In genomic region chr4:98994474-98995182, GRCh38 we compare ENCODE assay signal across 8 cellular contexts. TPM values are rescaled to one million over a fixed set of nuclear protein-coding genes. Genes with fewer than 3 reads are reported as not detected.
DNase-seq lines count a peak whose midpoint lies in the region; ATAC-seq and TF ChIP-seq lines count a peak whose summit lies in the region.

No MANE protein-coding gene starts in this region.

- H4K8ac ChIP-seq in mesenchymal stem cell (ENCODE audit: low read length), result no peak overlapping the region

- no peaks in the 10 kb centered on the region for H3K27me3 ChIP-seq in BJ (ENCODE audit: control insufficient read depth, insufficient read depth, low read length)
- H3K27me3 ChIP-seq in mesenchymal stem cell (ENCODE audit: control insufficient read depth in 1 of 2, insufficient read depth in 1 of 2, low read length in 2 of 2), result no peaks in the 10 kb centered on the region

- H3K23ac ChIP-seq in mesenchymal stem cell (ENCODE audit: low read length in 2 of 2), result peak overlapping the region in 1 of 2 experiments; percentile 88

- no peak overlapping the region for H2BK15ac ChIP-seq in mesenchymal stem cell (ENCODE audit: low read depth, poor library complexity, severe bottlenecking)

- H2AFZ ChIP-seq in mesenchymal stem cell (ENCODE audit: low read depth, low read length), result peak overlapping the region; percentile 81

- no peak overlapping the region for H2BK120ac ChIP-seq in mesenchymal stem cell (ENCODE audit: low read depth, low read length)

- H3K27ac ChIP-seq in mesenchymal stem cell (ENCODE audit: low read length, poor library complexity, severe bottlenecking), result peak overlapping the region; percentile 89

- H2BK5ac ChIP-seq in mesenchymal stem cell (ENCODE audit: low read depth, low read length, poor library complexity, severe bottlenecking), result peak overlapping the region; percentile 22

- H3K36me3 ChIP-seq in BJ (ENCODE audit: control insufficient read depth, insufficient read depth, low read length) (no peaks in the 10 kb centered on the region), mesenchymal stem cell (ENCODE audit: control insufficient read depth in 1 of 2, insufficient read depth in 2 of 2, low read depth in 1 of 2, low read length in 2 of 2) (no peaks in the 10 kb centered on the region)

- no peak for TF ChIP-seq CTCF in BJ (IDR thresholded peaks at IDR 0.05; ENCODE audit: insufficient read depth, low read depth, low read length)

- H3K4me3 ChIP-seq in BJ (ENCODE audit: low read depth, low read length) (peak overlapping the region; percentile 56), mesenchymal stem cell (ENCODE audit: insufficient read depth in 1 of 2, low read depth in 1 of 2, low read length in 2 of 2) (peak overlapping the region; percentile 54 to 91)
- peak overlapping the region; percentile 64 for H3K4me3 ChIP-seq in Jurkat, Clone E6-1 (ENCODE audit: low read length)

- H3K79me1 ChIP-seq in mesenchymal stem cell (replicated peaks; ENCODE audit: low read length, poor library complexity, severe bottlenecking), result peaks cover 4% of the 10 kb centered on the region

- H4K91ac ChIP-seq in mesenchymal stem cell (ENCODE audit: low read length), result no peak overlapping the region

- ATAC-seq in HG02623 (IDR thresholded peaks at IDR 0.05; ENCODE audit: unreplicated experiment) (no peak), HG02678 (IDR thresholded peaks at IDR 0.05; ENCODE audit: unreplicated experiment) (no peak)

- POLR2A ChIA-PET in BJ (lab: Charles Lee), result interaction anchor here (0.6 kb wide), 2 partner anchors 94 to 409 kb away, joined by 3 to 4 read pairs; no protein-coding TSS in a partner anchor

- CTCF ChIA-PET in BJ (lab: Yijun Ruan, JAX), result interaction anchor here (0.6 to 5.6 kb wide), 17 partner anchors 8 to 409 kb away, joined by 3 to 46 read pairs (median 3); partner anchors contain the start of genes ADH5 and EIF4E

- peak overlapping the region in 1 of 2 experiments; percentile 76 for H3K18ac ChIP-seq in mesenchymal stem cell (ENCODE audit: low read depth in 1 of 2, low read length in 2 of 2)

- peak overlapping the region; percentile 64 for H3K4me2 ChIP-seq in mesenchymal stem cell (ENCODE audit: low read length, poor library complexity, severe bottlenecking)

- peak overlapping the region; percentile 95 for H3K9ac ChIP-seq in mesenchymal stem cell (ENCODE audit: low read length)

- in situ Hi-C loops in T47D (cut with HindIII; ENCODE audit: low pct_unique_long_range_greater_than_20kb, low sequenced_read_pairs), result no loop called here

- H3K4me1 ChIP-seq in mesenchymal stem cell (ENCODE audit: control insufficient read depth, insufficient read depth, low read depth, low read length), result peaks cover 5% of the 10 kb centered on the region

- peak overlapping the region in 1 of 2 experiments; percentile 72 for H2BK12ac ChIP-seq in mesenchymal stem cell (ENCODE audit: low read length in 2 of 2)

- H2AK5ac ChIP-seq in mesenchymal stem cell (ENCODE audit: low read length, severe bottlenecking), result no peak overlapping the region

- no peak for DNase-seq in BJ (ENCODE audit: low read depth)
- DNase-seq in Jurkat, Clone E6-1 (ENCODE audit: low read depth, low spot score), result no peak
- peak; percentile 8 to 9 for DNase-seq in T47D (ENCODE audit: low read depth in 1 of 2, low spot score in 1 of 2)
- no peak for DNase-seq in mesenchymal stem cell
- no peak for DNase-seq in NAMALWA (ENCODE audit: low spot score)
- DNase-seq in stimulated activated naive CD4-positive, alpha-beta T cell treated with Interleukin-2 at 50 U/mL for 16 hours (lab: John Stamatoyannopoulos, UW), result no peak

- H3K14ac ChIP-seq in mesenchymal stem cell (ENCODE audit: low read length in 2 of 2), result peak overlapping the region in 1 of 2 experiments; percentile 70

- peak overlapping the region in 1 of 2 experiments; percentile 60 for H3K4ac ChIP-seq in mesenchymal stem cell (ENCODE audit: low read depth in 1 of 2, low read length in 2 of 2)

- no peaks in the 10 kb centered on the region for H3K9me3 ChIP-seq in mesenchymal stem cell (ENCODE audit: control insufficient read depth, low read length)

- WGBS in mesenchymal stem cell, result 52% methylated on average over 14 of the region's 17 CpGs

RNA-seq across cellular contexts. Expression of gene METAP1, which starts 0.9 kb away (rescaled TPM):
- polyA plus RNA-seq in BJ (2011; rRNA removed), result 50.2 and 54.1 TPM in 2 replicates
- polyA minus RNA-seq in BJ (2011; rRNA and poly(A)+ RNA removed), result 27.2 and 37.2 TPM in 2 replicates
- polyA plus RNA-seq in Jurkat, Clone E6-1 (2012; ENCODE audit: insufficient read depth, insufficient read length), result 69.1 TPM
- 24.9 TPM for polyA plus RNA-seq in mesenchymal stem cell (2013, experiment 1 of 2)
- polyA plus RNA-seq in mesenchymal stem cell (2013, experiment 2 of 2), result 24.7 TPM

Comparison
In these comparisons a context has a peak if more than half of its experiments do, and no peak if none do; other contexts are left out.
1. DNase-seq: peak in T47D (2 of 2); none in BJ (single experiment), Jurkat, Clone E6-1 (single experiment), mesenchymal stem cell (single experiment), NAMALWA (single experiment) and stimulated activated naive CD4-positive, alpha-beta T cell treated with Interleukin-2 at 50 U/mL for 16 hours (single experiment).
2. Peak in every context shown above with its lines, with median percentiles within 50 percentile points of each other: H3K4me3 ChIP-seq.